Comparison of ENCODE assay signal across 20 cellular contexts in the genomic region with DNA sequence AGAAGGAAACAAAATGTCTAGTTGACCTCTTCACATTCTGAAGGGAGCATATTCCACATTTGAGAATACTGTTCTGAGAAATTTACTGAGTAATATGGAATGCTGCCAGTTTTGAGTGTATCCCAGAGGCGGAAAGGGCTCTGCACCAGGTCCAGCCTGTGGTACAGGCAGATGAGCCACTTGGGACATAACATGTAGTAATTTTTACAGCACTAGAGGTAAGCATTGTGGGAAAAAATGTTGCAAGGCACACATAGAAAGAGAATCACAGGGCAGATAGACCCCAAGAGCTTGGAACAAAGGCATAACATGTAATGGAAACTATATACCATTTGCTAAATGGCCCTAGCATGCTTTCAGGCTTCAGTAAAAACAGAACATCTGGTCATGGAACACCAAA.
"Had no signal": no experiment of that assay in that cellular context is flagged by ENCODE, and none has a peak within 500 bp of the region (broad histone marks: within the 10 kb centered on the region; RNA-seq: fewer than 3 reads in every experiment).

No MANE protein-coding gene starts in this region.

- ATAC-seq: effector memory CD8-positive, alpha-beta T cell; gastrocnemius medialis; heart right ventricle; left cardiac atrium; left lung; left ventricle myocardium superior; lower lobe of right lung; naive thymus-derived CD4-positive, alpha-beta T cell had no signal

- DNase-seq: dermis blood vessel endothelial cell; dorsolateral prefrontal cortex; effector CD8-positive, alpha-beta T cell; effector memory CD8-positive, alpha-beta T cell; endodermal cell; foreskin fibroblast; foreskin melanocyte; gastrocnemius medialis; glutamatergic neuron; head of caudate nucleus; heart right ventricle; hippocampal formation; left cardiac atrium; left ventricle myocardium superior; lower lobe of right lung; mesenchymal stem cell; naive thymus-derived CD4-positive, alpha-beta T cell had no signal

- H3K4me3 ChIP-seq: coronary artery, dorsolateral prefrontal cortex, esophagus muscularis mucosa, gastrocnemius medialis, heart right ventricle, left lung, lower lobe of right lung had no signal
